In genomic region chr3:149401215-149401925, GRCh38 we compare ENCODE assay signal across 1 cellular context.
TF ChIP-seq lines count a peak whose summit lies in the region.

No MANE protein-coding gene starts in this region.

TF ChIP-seq in HepG2, 621 proteins besides CTCF, POLR2A, EP300 and RAD21 (continued from another document and continues in another):
- TF ChIP-seq CREB1 (IDR thresholded peaks at IDR 0.05) (no peak), CREB1 (CRISPR knock-in tag; IDR thresholded peaks at IDR 0.05) (peak; percentile 80), ZNF678 (CRISPR knock-in tag; IDR thresholded peaks at IDR 0.05) (no peak), ZNF142 (CRISPR knock-in tag; IDR thresholded peaks at IDR 0.05) (no peak), AKAP8 (CRISPR knock-in tag; IDR thresholded peaks at IDR 0.05) (no peak), ZNF589 (CRISPR knock-in tag; conservative IDR thresholded peaks at IDR 0.05) (no peak), RCOR2 (CRISPR knock-in tag; IDR thresholded peaks at IDR 0.05) (peak; percentile 90), NFATC3 (CRISPR knock-in tag; IDR thresholded peaks at IDR 0.05) (no peak), SMC3 (IDR thresholded peaks at IDR 0.05; ENCODE audit: low read length) (peak; percentile 37; the same call in 1 of the 2 replicates), ZGPAT (CRISPR knock-in tag; IDR thresholded peaks at IDR 0.05) (peak; percentile 95), NKX3-1 (CRISPR knock-in tag; IDR thresholded peaks at IDR 0.05) (peak; percentile 40; the same call in 1 of the 2 replicates), HOXA5 (CRISPR knock-in tag; IDR thresholded peaks at IDR 0.05) (peak; percentile 69; the same call in 1 of the 2 replicates), MED1 (CRISPR knock-in tag; IDR thresholded peaks at IDR 0.05) (peak; percentile 93), ZMYM4 (CRISPR knock-in tag; IDR thresholded peaks at IDR 0.05) (peak; percentile 84; the same call in 1 of the 2 replicates), GFI1 (CRISPR knock-in tag; IDR thresholded peaks at IDR 0.05; ENCODE audit: borderline replicate concordance) (peak; percentile 94), ZNF660 (CRISPR knock-in tag; IDR thresholded peaks at IDR 0.05; ENCODE audit: borderline replicate concordance, low read depth) (no peak), PHB2 (IDR thresholded peaks at IDR 0.05; ENCODE audit: partially characterized antibody) (no peak), SOX6 (IDR thresholded peaks at IDR 0.05) (no peak), SOX6 (CRISPR knock-in tag; IDR thresholded peaks at IDR 0.05) (peak; percentile 92), POLR2G (IDR thresholded peaks at IDR 0.05; ENCODE audit: low read depth, low read length) (peak; percentile 53; the same call in 1 of the 2 replicates), ZNF652 (CRISPR knock-in tag; IDR thresholded peaks at IDR 0.05; ENCODE audit: borderline replicate concordance, low read depth) (peak; percentile 53), ZNF878 (CRISPR knock-in tag; IDR thresholded peaks at IDR 0.05) (peak; percentile 61; the same call in 1 of the 2 replicates), PCBP1 (IDR thresholded peaks at IDR 0.05; ENCODE audit: borderline replicate concordance, low read depth, low read length) (no peak), ZNF235 (CRISPR knock-in tag; IDR thresholded peaks at IDR 0.05; ENCODE audit: borderline replicate concordance) (no peak), ATF2 (CRISPR knock-in tag; IDR thresholded peaks at IDR 0.05) (peak; percentile 92), ZNF503 (CRISPR knock-in tag; IDR thresholded peaks at IDR 0.05) (peak; percentile 96), BRD4 (CRISPR knock-in tag; IDR thresholded peaks at IDR 0.05) (no peak), NAIF1 (CRISPR knock-in tag; IDR thresholded peaks at IDR 0.05; ENCODE audit: borderline replicate concordance) (no peak), MXD3 (CRISPR knock-in tag; IDR thresholded peaks at IDR 0.05) (no peak), TCF7L2 (IDR thresholded peaks at IDR 0.05; ENCODE audit: low read depth, low read length) (peak; percentile 55; the same call in 1 of the 2 replicates), DPF2 (CRISPR knock-in tag; IDR thresholded peaks at IDR 0.05; ENCODE audit: borderline replicate concordance, low read depth) (peak; percentile 98), RBAK (CRISPR knock-in tag; IDR thresholded peaks at IDR 0.05) (peak; percentile 59; the same call in 1 of the 2 replicates), ZNF280B (CRISPR knock-in tag; IDR thresholded peaks at IDR 0.05; ENCODE audit: borderline replicate concordance) (no peak), MYC (CRISPR knock-in tag; IDR thresholded peaks at IDR 0.05; ENCODE audit: borderline replicate concordance) (peak; percentile 52; the same call in 1 of the 2 replicates), CHD2 (IDR thresholded peaks at IDR 0.05; ENCODE audit: low read depth, low read length) (no peak), GATAD2A (CRISPR knock-in tag; IDR thresholded peaks at IDR 0.05) (peak; percentile 97), NFRKB (IDR thresholded peaks at IDR 0.05) (no peak), HNF1B (CRISPR knock-in tag; IDR thresholded peaks at IDR 0.05) (no peak), ARNT (IDR thresholded peaks at IDR 0.05) (no peak), SMAD1 (CRISPR knock-in tag; IDR thresholded peaks at IDR 0.05; ENCODE audit: borderline replicate concordance, low read depth) (no peak), MXI1 (IDR thresholded peaks at IDR 0.05; ENCODE audit: borderline replicate concordance, low read depth, low read length) (peak; percentile 33; the same call in 1 of the 3 replicates), ZSCAN25 (CRISPR knock-in tag; IDR thresholded peaks at IDR 0.05) (no peak), KLF9 (CRISPR knock-in tag; IDR thresholded peaks at IDR 0.05; ENCODE audit: low read depth) (no peak), CBX5 (CRISPR knock-in tag; IDR thresholded peaks at IDR 0.05; ENCODE audit: borderline replicate concordance) (no peak), TBX2 (CRISPR knock-in tag; IDR thresholded peaks at IDR 0.05; ENCODE audit: borderline replicate concordance) (0 out of 2 replicates have a peak, but pooled peaks have one; percentile 39), HMG20A (CRISPR knock-in tag; IDR thresholded peaks at IDR 0.05; ENCODE audit: borderline replicate concordance) (peak; percentile 95), SNRNP70 (IDR thresholded peaks at IDR 0.05; ENCODE audit: low read depth, low read length) (no peak), ZNF710 (CRISPR knock-in tag; IDR thresholded peaks at IDR 0.05; ENCODE audit: borderline replicate concordance) (no peak), PHF21A (CRISPR knock-in tag; IDR thresholded peaks at IDR 0.05) (peak; percentile 56; the same call in 1 of the 2 replicates), DBP (CRISPR knock-in tag; IDR thresholded peaks at IDR 0.05; ENCODE audit: not compliant biosample characterization) (no peak), MAFK (conservative IDR thresholded peaks at IDR 0.05 in 1 of 2, IDR thresholded peaks at IDR 0.05 in 1 of 2; ENCODE audit: low read length in 2 of 2) (peak; percentile 21 to 29; a peak in 2 of 4 replicates), ZNF766 (CRISPR knock-in tag; IDR thresholded peaks at IDR 0.05; ENCODE audit: borderline replicate concordance) (no peak), HNRNPL (IDR thresholded peaks at IDR 0.05; ENCODE audit: low read depth, low read length) (no peak), ZEB1 (IDR thresholded peaks at IDR 0.05; ENCODE audit: insufficient replicate concordance, low read depth) (peak; percentile 94), ZNF792 (CRISPR knock-in tag; IDR thresholded peaks at IDR 0.05) (peak; percentile 85)
